Comparison of ENCODE assay signal across 8 cellular contexts in genomic region chr16:88784074-88784855, GRCh38. TPM values are rescaled to one million over a fixed set of nuclear protein-coding genes. Genes with fewer than 3 reads are reported as not detected.
DNase-seq lines count a peak whose midpoint lies in the region; ATAC-seq and TF ChIP-seq lines count a peak whose summit lies in the region.

No MANE protein-coding gene starts in this region.

- TF ChIP-seq EP300 in Ishikawa (IDR thresholded peaks at IDR 0.05; ENCODE audit: borderline replicate concordance) = no peak

- TF ChIP-seq RAD21 in Ishikawa (IDR thresholded peaks at IDR 0.05; ENCODE audit: low read depth) = peak; percentile 8; the same call in 1 of the 2 replicates

- peaks cover 4% of the 10 kb centered on the region for H3K36me3 Mint-ChIP-seq in activated CD4-positive, alpha-beta T cell treated with anti-CD3 and anti-CD28 coated beads, Interleukin-2, amount 10 ng/mL, durations not matched to agents 24 days and 14 days (ENCODE audit: low read depth)
- H3K36me3 Mint-ChIP-seq in type B pancreatic cell = no peaks in the 10 kb centered on the region

- DNase-seq in DMS53 (lab: John Stamatoyannopoulos, UW) (peak; percentile 64), DMS53 treated with DMSO at 0.1 percent for 48 hours (lab: John Stamatoyannopoulos, UW; ENCODE audit: unreplicated experiment) (no peak), epidermal melanocyte (ENCODE audit: insufficient read length, low spot score) (peak; percentile 74), mucosa of descending colon (peak; percentile 75 to 83 (median 80)), type B pancreatic cell (ENCODE audit: extremely low spot score, unreplicated experiment) (no peak)
- peak; percentile 85 for DNase-seq in activated CD4-positive, alpha-beta T cell treated with anti-CD3 and anti-CD28 coated beads, Interleukin-2, amount 10 ng/mL, durations not matched to agents 24 days and 14 days

- H3K4me3 ChIP-seq in mucosa of descending colon = peak overlapping the region; percentile 63

- H3K4me1 Mint-ChIP-seq in activated CD4-positive, alpha-beta T cell treated with anti-CD3 and anti-CD28 coated beads, Interleukin-2, amount 10 ng/mL, durations not matched to agents 24 days and 14 days = peaks cover 38% of the 10 kb centered on the region
- peaks cover 22% of the 10 kb centered on the region for H3K4me1 Mint-ChIP-seq in type B pancreatic cell (ENCODE audit: unreplicated experiment)

- no peaks in the 10 kb centered on the region for H3K9me3 ChIP-seq in mucosa of descending colon

- no peaks in the 10 kb centered on the region for H3K36me3 ChIP-seq in mucosa of descending colon (ENCODE audit: low read depth)

- H3K27me3 Mint-ChIP-seq in activated CD4-positive, alpha-beta T cell treated with anti-CD3 and anti-CD28 coated beads, Interleukin-2, amount 10 ng/mL, durations not matched to agents 24 days and 14 days = no peaks in the 10 kb centered on the region
- peaks cover 26% of the 10 kb centered on the region for H3K27me3 Mint-ChIP-seq in type B pancreatic cell

- H3K4me1 ChIP-seq in mucosa of descending colon (ENCODE audit: low read depth) = peaks cover 46% of the 10 kb centered on the region

- H3K9me3 Mint-ChIP-seq in activated CD4-positive, alpha-beta T cell treated with anti-CD3 and anti-CD28 coated beads, Interleukin-2, amount 10 ng/mL, durations not matched to agents 24 days and 14 days = no peaks in the 10 kb centered on the region
- H3K9me3 Mint-ChIP-seq in type B pancreatic cell = no peaks in the 10 kb centered on the region

- ATAC-seq in mucosa of descending colon = peak; percentile 57
- ATAC-seq in HG03442 (IDR thresholded peaks at IDR 0.05; ENCODE audit: unreplicated experiment) = no peak

- intact Hi-C loops in activated CD4-positive, alpha-beta T cell treated with anti-CD3 and anti-CD28 coated beads, Interleukin-2, amount 10 ng/mL, durations not matched to agents 24 days and 14 days (cut with micrococcal nuclease) = loop anchor here (1.0 to 10.0 kb wide), 3 partner anchors 18 to 329 kb away; partner anchors contain the start of genes CYBA and ZFPM1
- intact Hi-C loops in mucosa of descending colon (cut with DNase I, micrococcal nuclease) = loop anchor here in 1 of 2 donors (5.0 kb wide), 1 partner anchor 42 kb away; no protein-coding TSS in a partner anchor

- peak overlapping the region; percentile 81 for H3K27ac Mint-ChIP-seq in activated CD4-positive, alpha-beta T cell treated with anti-CD3 and anti-CD28 coated beads, Interleukin-2, amount 10 ng/mL, durations not matched to agents 24 days and 14 days
- H3K27ac Mint-ChIP-seq in type B pancreatic cell = peak overlapping the region; percentile 76

- TF ChIP-seq CTCF in mucosa of descending colon (IDR thresholded peaks at IDR 0.05) (peak; percentile 40), type B pancreatic cell (conservative IDR thresholded peaks at IDR 0.05) (peak; percentile 69)

- H3K4me3 Mint-ChIP-seq in activated CD4-positive, alpha-beta T cell treated with anti-CD3 and anti-CD28 coated beads, Interleukin-2, amount 10 ng/mL, durations not matched to agents 24 days and 14 days = peak overlapping the region; percentile 81
- peak overlapping the region; percentile 86 for H3K4me3 Mint-ChIP-seq in type B pancreatic cell

TF ChIP-seq in Ishikawa, 13 proteins besides CTCF, POLR2A, EP300 and RAD21:
- peak; percentile 81 for TF ChIP-seq TEAD4 (IDR thresholded peaks at IDR 0.05)
- TF ChIP-seq ZBTB7A (IDR thresholded peaks at IDR 0.05; ENCODE audit: low read depth) = peak; percentile 71
- no peak for TF ChIP-seq REST (IDR thresholded peaks at IDR 0.05; ENCODE audit: low read depth)
- peak; percentile 71 for TF ChIP-seq MAX (IDR thresholded peaks at IDR 0.05)

RNA-seq across cellular contexts. Expression of gene PIEZO1, which starts 0.8 kb away (rescaled TPM):
- 219 and 226 TPM in 2 replicates for total RNA-seq in activated CD4-positive, alpha-beta T cell treated with anti-CD3 and anti-CD28 coated beads, Interleukin-2, amount 10 ng/mL, durations not matched to agents 24 days and 14 days
- 100 to 1,000 TPM in 2 of 3 donors, 10 to 100 TPM in 1; 71.4 to 218 (median 129) TPM for total RNA-seq in mucosa of descending colon
- 33.3 and 94.7 TPM in 2 replicates for total RNA-seq in type B pancreatic cell (ENCODE audit: low replicate concordance)

RNA-seq across cellular contexts. Expression of gene CDT1, which starts 19.3 kb away (rescaled TPM):
- total RNA-seq in activated CD4-positive, alpha-beta T cell treated with anti-CD3 and anti-CD28 coated beads, Interleukin-2, amount 10 ng/mL, durations not matched to agents 24 days and 14 days = 93.2 and 98.3 TPM in 2 replicates
- 10 to 100 TPM in 1 of 3 donors, 1 to 10 TPM in 2; 2.9 to 20.9 (median 7.6) TPM for total RNA-seq in mucosa of descending colon
- total RNA-seq in type B pancreatic cell (ENCODE audit: low replicate concordance) = 17.7 and 36.8 TPM in 2 replicates

RNA-seq across cellular contexts. Expression of gene APRT, which starts 27.5 kb away (rescaled TPM):
- total RNA-seq in activated CD4-positive, alpha-beta T cell treated with anti-CD3 and anti-CD28 coated beads, Interleukin-2, amount 10 ng/mL, durations not matched to agents 24 days and 14 days = 312 and 314 TPM in 2 replicates
- 100 to 1,000 TPM in 2 of 3 donors, 10 to 100 TPM in 1; 76.5 to 185 (median 113) TPM for total RNA-seq in mucosa of descending colon
- total RNA-seq in type B pancreatic cell (ENCODE audit: low replicate concordance) = 116 and 153 TPM in 2 replicates

Comparison
In these comparisons a context has a peak if more than half of its experiments do, and no peak if none do; other contexts are left out.
1. DNase-seq: peak in DMS53 (single experiment), activated CD4-positive, alpha-beta T cell treated with anti-CD3 and anti-CD28 coated beads, Interleukin-2, amount 10 ng/mL, durations not matched to agents 24 days and 14 days (single experiment), epidermal melanocyte (single experiment) and mucosa of descending colon (3 of 3); none in DMS53 treated with DMSO at 0.1 percent for 48 hours (single experiment) and type B pancreatic cell (single experiment).